Comparison of ENCODE assay signal across 18 cellular contexts in the genomic region with DNA sequence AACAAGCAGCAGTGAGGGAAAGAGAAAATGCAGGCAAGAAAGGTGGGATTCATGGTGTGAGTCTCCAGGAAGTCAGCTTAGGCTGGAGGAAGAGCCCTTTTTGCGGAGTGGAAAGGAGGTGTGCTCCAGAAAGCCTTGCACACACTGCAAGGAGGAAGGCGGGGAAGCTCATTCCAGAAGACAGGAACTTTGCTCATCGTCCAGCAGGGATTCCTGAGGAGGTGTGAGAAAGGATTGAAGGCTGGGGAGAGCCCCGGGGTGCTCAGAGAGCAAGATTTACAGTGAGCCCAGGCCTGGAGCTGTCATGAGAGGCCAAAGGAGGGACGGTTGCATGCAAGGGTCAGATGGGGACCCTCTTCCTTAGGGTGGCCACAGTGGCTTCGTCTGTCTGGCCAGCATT.
"Had no signal": no experiment of that assay in that cellular context is flagged by ENCODE, and none has a peak within 500 bp of the region (broad histone marks: within the 10 kb centered on the region; RNA-seq: fewer than 3 reads in every experiment).

No MANE protein-coding gene starts in this region.

- H3K27me3 Mint-ChIP-seq: activated naive CD8-positive, alpha-beta T cell treated with anti-CD3 and anti-CD28 coated beads for 36 hours; memory B cell had no signal

- H3K27ac Mint-ChIP-seq: activated naive CD8-positive, alpha-beta T cell treated with anti-CD3 and anti-CD28 coated beads for 36 hours; activated T-helper 2 cell treated with anti-CD3 and anti-CD28 coated beads, Interferon-gamma antibody, Interleukin-2, Interleukin-4, amounts not matched to agents 10 μg/mL and 5 μg/mL and 100 μg/mL, durations not matched to agents 14 hours and 24 hours and 36 hours; memory B cell; T-helper 2 cell treated with Interferon-gamma antibody and Interleukin-4, amounts not matched to agents 5 μg/mL and 100 μg/mL, for 36 hours had no signal

- H3K27me3 ChIP-seq: esophagus squamous epithelium, gastrocnemius medialis had no signal

- H3K4me1 Mint-ChIP-seq: activated naive CD8-positive, alpha-beta T cell treated with anti-CD3 and anti-CD28 coated beads for 36 hours had no signal

- H3K9me3 ChIP-seq: esophagus squamous epithelium, gastrocnemius medialis had no signal

- H3K36me3 ChIP-seq: gastrocnemius medialis had no signal

- DNase-seq: activated CD4-positive, alpha-beta T cell treated with anti-CD3 and anti-CD28 coated beads for 1 hour; activated CD8-positive, alpha-beta memory T cell treated with anti-CD3 and anti-CD28 coated beads, Interleukin-2, amount 50 U/mL, for 48 hours; activated naive CD4-positive, alpha-beta T cell treated with Interleukin-2 at 50 U/mL for 16 hours; activated naive CD8-positive, alpha-beta T cell treated with anti-CD3 and anti-CD28 coated beads for 36 hours; activated T-cell treated with anti-CD3 and anti-CD28 coated beads, Interleukin-2, amount 50 U/mL, for 4 hours; central memory CD4-positive, alpha-beta T cell; effector memory CD4-positive, alpha-beta T cell; esophagus squamous epithelium; gastrocnemius medialis; hippocampal formation; left cardiac atrium; stimulated activated CD4-positive, alpha-beta T cell treated with anti-CD3 and anti-CD28 coated beads, Interleukin-2, amount 100 ng/mL, for 48 hours; stimulated activated CD8-positive, alpha-beta memory T cell treated with anti-CD3 and anti-CD28 coated beads, Interleukin-4, amount 100 ng/mL, for 48 hours; stimulated activated naive CD4-positive, alpha-beta T cell treated with Interleukin-2 at 50 U/mL for 16 hours had no signal

- H3K4me3 Mint-ChIP-seq: activated naive CD8-positive, alpha-beta T cell treated with anti-CD3 and anti-CD28 coated beads for 36 hours; activated T-cell treated with anti-CD3 and anti-CD28 coated beads, Interleukin-2, amount 50 U/mL, for 4 hours; memory B cell; T-helper 2 cell treated with Interferon-gamma antibody and Interleukin-4, amounts not matched to agents 5 μg/mL and 100 μg/mL, for 36 hours had no signal

- H3K4me3 ChIP-seq: esophagus squamous epithelium, gastrocnemius medialis had no signal

- H3K4me1 ChIP-seq: gastrocnemius medialis had no signal

- H3K9me3 Mint-ChIP-seq: activated naive CD8-positive, alpha-beta T cell treated with anti-CD3 and anti-CD28 coated beads for 36 hours; activated T-cell treated with anti-CD3 and anti-CD28 coated beads, Interleukin-2, amount 50 U/mL, for 4 hours; activated T-helper 2 cell treated with anti-CD3 and anti-CD28 coated beads, Interferon-gamma antibody, Interleukin-2, Interleukin-4, amounts not matched to agents 10 μg/mL and 5 μg/mL and 100 μg/mL, durations not matched to agents 14 hours and 24 hours and 36 hours; memory B cell; T-helper 2 cell treated with Interferon-gamma antibody and Interleukin-4, amounts not matched to agents 5 μg/mL and 100 μg/mL, for 36 hours had no signal

- ATAC-seq: activated T-cell treated with anti-CD3 and anti-CD28 coated beads, Interleukin-2, amount 50 U/mL, for 4 hours; gastrocnemius medialis; left cardiac atrium had no signal

- H3K27ac ChIP-seq: esophagus squamous epithelium, gastrocnemius medialis, VCaP had no signal
